27 cellular contexts compared by ENCODE assay signal in genomic region chr2:213425618-213426017, GRCh38.
"Had no signal": no experiment of that assay in that cellular context is flagged by ENCODE, and none has a peak within 500 bp of the region (broad histone marks: within the 10 kb centered on the region; RNA-seq: fewer than 3 reads in every experiment).

No MANE protein-coding gene starts in this region.

- H3K9me3 ChIP-seq: testis, thyroid gland, upper lobe of right lung, vagina had no signal

- DNase-seq: stimulated activated CD4-positive, alpha-beta T cell treated with anti-CD3 and anti-CD28 coated beads, Interleukin-2, amount 100 ng/mL, for 48 hours; stimulated activated CD4-positive, alpha-beta T cell treated with anti-CD3 and anti-CD28 coated beads, Interleukin-4, amount 100 ng/mL, for 1 hour; stimulated activated CD4-positive, alpha-beta T cell treated with anti-CD3 and anti-CD28 coated beads, Interleukin-4, amount 100 ng/mL, for 24 hours; stimulated activated CD4-positive, alpha-beta T cell treated with anti-CD3 and anti-CD28 coated beads, Interleukin-4, amount 100 ng/mL, for 4 hours; stimulated activated CD8-positive, alpha-beta memory T cell treated with anti-CD3 and anti-CD28 coated beads, Interleukin-4, amount 100 ng/mL, for 48 hours; stimulated activated naive B cell treated with anti-CD40 and anti-IgM and Interleukin-4, amounts not matched to agents 10 μg/mL and 1 μg/mL and 100 μg/mL, for 72 hours; stimulated activated naive CD4-positive, alpha-beta T cell; stimulated activated naive CD4-positive, alpha-beta T cell treated with Interleukin-2 at 50 U/mL for 16 hours; stimulated activated naive CD8-positive, alpha-beta T cell treated with anti-CD3 and anti-CD28 coated beads, Interleukin-15, amount 100 ng/mL, for 72 hours; stimulated activated naive CD8-positive, alpha-beta T cell treated with anti-CD3 and anti-CD28 coated beads, Interleukin-15, Interleukin-2, amounts not matched to agents 100 U/mL and 50 U/mL, for 24 hours; stomach; substantia nigra; testis; thyroid gland; tibial artery; transverse colon; trophoblast cell; upper lobe of left lung; upper lobe of right lung; uterus had no signal

- H3K27ac ChIP-seq: stomach, suprapubic skin, testis, thoracic aorta, thyroid gland, tibial artery, tibial nerve, transverse colon, upper lobe of left lung, upper lobe of right lung, uterus, vagina had no signal

- ATAC-seq: stimulated activated effector memory CD8-positive, alpha-beta T cell treated with anti-CD3 and anti-CD28 coated beads, Interleukin-12 subunit alpha, Interleukin-12 subunit beta, amount 100 ng/mL, for 72 hours; stimulated activated memory B cell treated with anti-CD40 and anti-IgM and Interleukin-4, amounts not matched to agents 10 μg/mL and 1 μg/mL and 100 μg/mL, for 72 hours; stimulated activated naive B cell treated with anti-CD40 and anti-IgM and Interleukin-4, amounts not matched to agents 10 μg/mL and 1 μg/mL and 100 μg/mL, for 72 hours; stimulated activated naive CD8-positive, alpha-beta T cell treated with anti-CD3 and anti-CD28 coated beads, Interleukin-15, amount 100 ng/mL, for 72 hours; stimulated activated naive CD8-positive, alpha-beta T cell treated with anti-CD3 and anti-CD28 coated beads, Interleukin-15, Interleukin-2, amounts not matched to agents 100 U/mL and 50 U/mL, for 24 hours; upper lobe of right lung had no signal

- H3K27me3 ChIP-seq: stomach, suprapubic skin, testis, thyroid gland, tibial artery, tibial nerve, transverse colon, upper lobe of left lung, upper lobe of right lung, uterus, vagina had no signal

- H3K36me3 ChIP-seq: stomach, suprapubic skin, thoracic aorta, thyroid gland, tibial artery, tibial nerve, transverse colon, upper lobe of left lung, upper lobe of right lung, vagina had no signal

- H3K4me3 ChIP-seq: stomach, suprapubic skin, testis, thoracic aorta, thyroid gland, tibial artery, tibial nerve, transverse colon, upper lobe of left lung, upper lobe of right lung, uterus, vagina had no signal

- H3K4me1 ChIP-seq: stomach, suprapubic skin, testis, thyroid gland, tibial artery, tibial nerve, transverse colon, upper lobe of left lung, upper lobe of right lung, uterus, vagina had no signal

- FAIRE-seq: urothelium cell line had no signal
